ENCODE assay signal across 16 cellular contexts in genomic region chr12:39958377-39958776, GRCh38.
A peak's percentile ranks its signal among the peaks of the same experiment; 100 is the strongest.
DNase-seq lines count a peak whose midpoint lies in the region; ATAC-seq, FAIRE-seq and TF ChIP-seq lines count a peak whose summit lies in the region.
"Had no signal": no experiment of that assay in that cellular context is flagged by ENCODE, and none has a peak within 500 bp of the region (broad histone marks: within the 10 kb centered on the region; RNA-seq: fewer than 3 reads in every experiment).

No MANE protein-coding gene starts in this region.

- H3K9me3 ChIP-seq in K562 (replicated peaks; ENCODE audit: control insufficient read depth, insufficient read depth, low read depth, low read length) = no peaks in the 10 kb centered on the region
- H3K9me3 ChIP-seq: heart right ventricle, prostate gland had no signal

- peaks cover 4% of the 10 kb centered on the region for H3K4me1 Mint-ChIP-seq in nephron progenitor cell
- peaks cover 0 to 12% of the 10 kb centered on the region in 2 donors for H3K4me1 Mint-ChIP-seq in natural killer cell
- H3K4me1 Mint-ChIP-seq: IgD-negative memory B cell, memory B cell had no signal

- TF ChIP-seq EP300 in K562 (IDR thresholded peaks at IDR 0.05; ENCODE audit: low read length) = no peak

- H3K4me1 ChIP-seq in KMS-11 (ENCODE audit: low read depth, poor library complexity, severe bottlenecking) = no peaks in the 10 kb centered on the region
- H3K4me1 ChIP-seq in K562 (replicated peaks in 1 of 2; ENCODE audit: control insufficient read depth in 2 of 2, insufficient read depth in 2 of 2, low read length in 2 of 2) = no peaks in the 10 kb centered on the region
- H3K4me1 ChIP-seq: heart right ventricle, prostate gland had no signal

- in situ Hi-C loops in K562 (cut with MboI) = no loop called here

- H3K9ac ChIP-seq in KMS-11 (no peak overlapping the region), K562 (ENCODE audit: insufficient read depth in 1 of 2, low read depth in 2 of 2, low read length in 2 of 2) (no peak overlapping the region)

- TF ChIP-seq RAD21 in K562 (CRISPR knock-in tag; conservative IDR thresholded peaks at IDR 0.05 in 1 of 2, IDR thresholded peaks at IDR 0.05 in 1 of 2) = peak; percentile 18 to 49; a peak in 2 of 4 replicates

- H3K9me3 Mint-ChIP-seq in nephron progenitor cell (no peaks in the 10 kb centered on the region), natural killer cell (no peaks in the 10 kb centered on the region)
- H3K9me3 Mint-ChIP-seq: memory B cell had no signal

- H3K4me3 ChIP-seq in KMS-11 (IDR thresholded peaks at IDR 0.05; ENCODE audit: insufficient read depth, low read depth, low read length) = no peak overlapping the region
- no peak overlapping the region for H3K4me3 ChIP-seq in K562
- H3K4me3 ChIP-seq: heart right ventricle, prostate gland had no signal

- H3K79me2 ChIP-seq in KMS-11 (ENCODE audit: insufficient read depth, low read depth) (no peaks in the 10 kb centered on the region), K562 (ENCODE audit: control insufficient read depth, insufficient read depth, low read length) (no peaks in the 10 kb centered on the region)

- H3K4me3 Mint-ChIP-seq in nephron progenitor cell (no peak overlapping the region), natural killer cell (no peak overlapping the region)
- H3K4me3 Mint-ChIP-seq: IgD-negative memory B cell, memory B cell had no signal

- no peaks in the 10 kb centered on the region for H4K20me1 ChIP-seq in KMS-11 (ENCODE audit: insufficient read depth)
- H4K20me1 ChIP-seq in K562 (replicated peaks; ENCODE audit: control insufficient read depth, insufficient read depth, low read length) = no peaks in the 10 kb centered on the region

- BruUV-seq in K562 (replicated peaks; lab: Mats Ljungman, UMichigan) = no TSS peak

- H3K36me3 ChIP-seq in KMS-11 (ENCODE audit: insufficient read depth) (no peaks in the 10 kb centered on the region), K562 (ENCODE audit: control insufficient read depth, insufficient read depth, low read length) (no peaks in the 10 kb centered on the region)
- H3K36me3 ChIP-seq: heart right ventricle, prostate gland had no signal

- no peaks in the 10 kb centered on the region for H3K36me3 Mint-ChIP-seq in nephron progenitor cell (ENCODE audit: low read depth)
- H3K36me3 Mint-ChIP-seq in natural killer cell = no peaks in the 10 kb centered on the region
- H3K36me3 Mint-ChIP-seq: IgD-negative memory B cell, memory B cell had no signal

- DNase-seq in SIG-M5 treated with dmso at 0.1 percent for 504 hours (lab: John Stamatoyannopoulos, UW; ENCODE audit: unreplicated experiment) (peak; percentile 10), SIG-M5 (lab: John Stamatoyannopoulos, UW) (no peak), K562 (ENCODE audit: extremely low read depth in 1 of 4, low spot score in 3 of 4) (peak in 1 of 4 experiments; percentile 26), nephron progenitor cell (no peak), natural killer cell (no peak)
- DNase-seq: activated CD4-positive, alpha-beta T cell treated with anti-CD3 and anti-CD28 coated beads for 48 hours; activated gamma-delta T cell treated with Interleukin-2 at 50 U/mL for 16 hours; heart right ventricle; NCI-H2227 treated with DMSO at 0.1 percent for 48 hours had no signal

- intact Hi-C loops in K562 (cut with micrococcal nuclease) = loop anchor here (2.0 kb wide), 1 partner anchor 194 kb away; no protein-coding TSS in a partner anchor
- intact Hi-C loops in natural killer cell (cut with micrococcal nuclease) = no loop called here

- FAIRE-seq in K562 (lab: Jason Lieb, UNC) = no peak
- FAIRE-seq: G401.6 had no signal

- no peaks in the 10 kb centered on the region for H3K27me3 ChIP-seq in KMS-11 (ENCODE audit: insufficient read depth, low read depth)
- H3K27me3 ChIP-seq in K562 (ENCODE audit: control insufficient read depth in 2 of 2, insufficient read depth in 2 of 2, low read length in 2 of 2) = no peaks in the 10 kb centered on the region
- H3K27me3 ChIP-seq: heart right ventricle had no signal

- H3K4me2 ChIP-seq in KMS-11 (no peak overlapping the region), K562 (ENCODE audit: insufficient read depth, low read length) (no peak overlapping the region)

- H3K27ac ChIP-seq in KMS-11 (no peak overlapping the region), K562 (ENCODE audit: extremely low read depth, low read depth, low read length) (no peak overlapping the region)
- H3K27ac ChIP-seq: heart right ventricle, prostate gland had no signal

- H3K9me1 ChIP-seq in K562 (ENCODE audit: control insufficient read depth, insufficient read depth, low read length) = no peaks in the 10 kb centered on the region

- ATAC-seq in K562 (peak; percentile 70), natural killer cell (no peak), HG02571 (IDR thresholded peaks at IDR 0.05; ENCODE audit: unreplicated experiment) (no peak), GM19467 (IDR thresholded peaks at IDR 0.05; ENCODE audit: unreplicated experiment) (no peak)
- ATAC-seq: heart right ventricle had no signal

- no peak for TF ChIP-seq POLR2A in K562 (conservative IDR thresholded peaks at IDR 0.05)

- POLR2A ChIA-PET in K562 (lab: Yijun Ruan, JAX) = no interaction called here

- 50% methylated on average over 3 of the region's 3 CpGs for WGBS in K562 (ENCODE audit: insufficient coverage, low coverage, missing lambda C conversion rate)

- H3K27me3 Mint-ChIP-seq in nephron progenitor cell (ENCODE audit: low read depth, poor library complexity) = no peaks in the 10 kb centered on the region
- H3K27me3 Mint-ChIP-seq in natural killer cell (ENCODE audit: low read depth in 2 of 2) = no peaks in the 10 kb centered on the region
- H3K27me3 Mint-ChIP-seq: IgD-negative memory B cell, memory B cell had no signal

- H3K27ac Mint-ChIP-seq in nephron progenitor cell = peak overlapping the region; percentile 4
- H3K27ac Mint-ChIP-seq in natural killer cell = no peak overlapping the region
- H3K27ac Mint-ChIP-seq: IgD-negative memory B cell, memory B cell had no signal

- 0 out of 2 replicates have a peak, but pooled peaks have one; percentile 16 for TF ChIP-seq CTCF in KMS-11 (conservative IDR thresholded peaks at IDR 0.05; ENCODE audit: low read depth, low read length)
- TF ChIP-seq CTCF in K562 (IDR thresholded peaks at IDR 0.05 in 2 of 3, conservative IDR thresholded peaks at IDR 0.05 in 1 of 3; ENCODE audit: insufficient read depth in 2 of 3, low read depth in 1 of 3, low read length in 3 of 3) = peak in 2 of 3 experiments; percentile 37 to 50; a peak in 3 of 6 replicates
- TF ChIP-seq CTCF in nephron progenitor cell (IDR thresholded peaks at IDR 0.05) = no peak
- no peak for TF ChIP-seq CTCF in natural killer cell (IDR thresholded peaks at IDR 0.05)

- CTCF ChIA-PET in K562 (lab: Yijun Ruan, JAX; ENCODE audit: low intra/inter-chr PET ratio) = no interaction called here

- H2AFZ ChIP-seq in KMS-11 (ENCODE audit: low read depth) (no peak overlapping the region), K562 (ENCODE audit: low read depth, low read length) (no peak overlapping the region)

TF ChIP-seq in K562, 482 proteins besides CTCF, POLR2A, EP300 and RAD21:
- no peak for TF ChIP-seq HDAC2 (IDR thresholded peaks at IDR 0.05)
- TF ChIP-seq RFX7 (CRISPR knock-in tag; IDR thresholded peaks at IDR 0.05) = no peak
- TF ChIP-seq RBM14 (IDR thresholded peaks at IDR 0.05; ENCODE audit: borderline replicate concordance, insufficient read depth, low read depth, low read length) = no peak
- TF ChIP-seq SP1 (CRISPR knock-in tag; IDR thresholded peaks at IDR 0.05) = no peak
- TF ChIP-seq PTBP1 (IDR thresholded peaks at IDR 0.05; ENCODE audit: low read depth, low read length) = no peak
- no peak for TF ChIP-seq POLR2B (IDR thresholded peaks at IDR 0.05; ENCODE audit: low read depth, partially characterized antibody)
- TF ChIP-seq RNF2 (IDR thresholded peaks at IDR 0.05) = no peak
- no peak for TF ChIP-seq ZFP1 (CRISPR knock-in tag; IDR thresholded peaks at IDR 0.05)
- no peak for TF ChIP-seq TCFL5 (CRISPR knock-in tag; conservative IDR thresholded peaks at IDR 0.05)
- no peak for TF ChIP-seq ZHX1 (conservative IDR thresholded peaks at IDR 0.05; ENCODE audit: low read length)
- no peak for TF ChIP-seq NONO (IDR thresholded peaks at IDR 0.05; ENCODE audit: low read depth in 2 of 2, low read length in 1 of 2)
- no peak for TF ChIP-seq ZNF551 (CRISPR knock-in tag; IDR thresholded peaks at IDR 0.05)
- no peak for TF ChIP-seq MCM3 (IDR thresholded peaks at IDR 0.05)

Comparison
In these comparisons a context has a peak if more than half of its experiments do, and no peak if none do; other contexts are left out.
1. CTCF ChIP-seq: peak in KMS-11 (single experiment) and K562 (2 of 3); none in nephron progenitor cell (single experiment) and natural killer cell (single experiment).